Comparison of ENCODE assay signal across 13 cellular contexts in the genomic region with DNA sequence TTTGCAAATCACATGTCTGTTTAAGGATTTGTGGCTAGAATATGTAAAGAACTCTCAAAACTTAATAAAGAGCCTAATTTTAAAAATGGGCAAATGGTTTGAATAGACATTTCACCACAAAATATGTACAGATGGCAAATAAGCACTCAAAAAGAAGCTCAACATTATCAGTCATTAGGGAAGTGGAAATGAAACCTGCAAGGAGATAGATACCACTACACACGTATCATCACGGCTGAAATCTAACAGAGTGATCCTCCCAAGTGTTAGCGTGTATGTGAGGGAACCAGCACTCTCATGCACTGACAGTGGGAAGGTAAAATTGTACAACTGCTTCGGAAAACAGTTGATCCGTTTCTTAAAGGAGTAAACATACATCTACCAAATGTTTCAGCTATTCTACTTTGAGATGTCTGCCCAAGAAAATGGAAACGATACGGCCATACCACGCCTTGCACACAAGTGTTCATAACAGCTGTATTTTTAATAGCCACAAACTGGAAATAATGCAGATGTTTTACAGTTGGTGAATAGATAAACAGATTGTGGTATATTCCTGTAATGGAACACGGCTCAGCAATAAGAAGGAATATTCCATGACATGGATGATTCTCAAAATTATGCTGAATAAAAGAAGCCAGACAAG. TPM values are rescaled to one million over a fixed set of nuclear protein-coding genes. Genes with fewer than 3 reads are reported as not detected.
A peak's percentile ranks its signal among the peaks of the same experiment; 100 is the strongest.
DNase-seq lines count a peak whose midpoint lies in the region; ATAC-seq and TF ChIP-seq lines count a peak whose summit lies in the region.
"Had no signal": no experiment of that assay in that cellular context is flagged by ENCODE, and none has a peak within 500 bp of the region (broad histone marks: within the 10 kb centered on the region; RNA-seq: fewer than 3 reads in every experiment).

No MANE protein-coding gene starts in this region.

- H3K9me3 ChIP-seq in osteoblast (ENCODE audit: low read depth, low read length): no peaks in the 10 kb centered on the region
- no peaks in the 10 kb centered on the region for H3K9me3 ChIP-seq in vagina

- no peaks in the 10 kb centered on the region for H4K20me1 ChIP-seq in osteoblast (ENCODE audit: insufficient read depth, low read length)

- peak; percentile 9 for DNase-seq in OCI-M1 (lab: John Stamatoyannopoulos, UW)
- DNase-seq in osteoblast (ENCODE audit: insufficient read length, low spot score, missing footprints): no peak
- DNase-seq in hepatic stellate cell (ENCODE audit: low spot score): no peak
- DNase-seq in vagina (ENCODE audit: extremely low spot score in 2 of 2): no peak
- DNase-seq in NCI-H1930 (lab: John Stamatoyannopoulos, UW): no peak
- DNase-seq: activated naive CD4-positive, alpha-beta T cell treated with anti-CD3 and anti-CD28 coated beads, Interleukin-2, amount 10 ng/mL, durations not matched to agents 7 days and 5 days; NCI-H526 treated with DMSO at 0.1 percent for 48 hours; stimulated activated CD4-positive, alpha-beta T cell treated with anti-CD3 and anti-CD28 coated beads, Interleukin-2, amount 100 ng/mL, for 24 hours; WERI-Rb-1 had no signal

- peaks cover 11% of the 10 kb centered on the region for H3K27me3 ChIP-seq in osteoblast (ENCODE audit: insufficient read depth, low read length)
- H3K27me3 ChIP-seq in vagina: no peaks in the 10 kb centered on the region

- intact Hi-C loops in vagina (cut with DNase I): no loop called here

- H3K79me2 ChIP-seq in osteoblast (ENCODE audit: insufficient read depth, low read length): no peaks in the 10 kb centered on the region

- no peak overlapping the region for H2AFZ ChIP-seq in osteoblast (ENCODE audit: low read length)

- H3K4me3 ChIP-seq in osteoblast (ENCODE audit: insufficient read depth, low read length): no peak overlapping the region
- no peak overlapping the region for H3K4me3 ChIP-seq in vagina

- no peak overlapping the region for H3K4me2 ChIP-seq in osteoblast (ENCODE audit: insufficient read depth, low read length)

- no peak for TF ChIP-seq POLR2A in vagina (IDR thresholded peaks at IDR 0.05)

- no peaks in the 10 kb centered on the region for H3K4me1 ChIP-seq in osteoblast (ENCODE audit: insufficient read depth, low read length)
- H3K4me1 ChIP-seq in vagina: no peaks in the 10 kb centered on the region

- ATAC-seq in GM18519 (IDR thresholded peaks at IDR 0.05; ENCODE audit: low FRiP score, unreplicated experiment): peak; percentile 100
- ATAC-seq in GM21526 (IDR thresholded peaks at IDR 0.05; ENCODE audit: low FRiP score, unreplicated experiment): peak; percentile 99
- peak; percentile 100 for ATAC-seq in HG03103 (IDR thresholded peaks at IDR 0.05; ENCODE audit: low read depth, unreplicated experiment)

- H3K36me3 ChIP-seq in osteoblast (ENCODE audit: insufficient read depth, low read length): no peaks in the 10 kb centered on the region
- no peaks in the 10 kb centered on the region for H3K36me3 ChIP-seq in vagina
- H3K36me3 ChIP-seq: WERI-Rb-1 had no signal

- H3K27ac ChIP-seq in osteoblast (ENCODE audit: low read depth, low read length) (no peak overlapping the region), vagina (no peak overlapping the region)
- H3K27ac ChIP-seq: C4-2B, WERI-Rb-1 had no signal

- no peak for TF ChIP-seq CTCF in osteoblast (IDR thresholded peaks at IDR 0.05; ENCODE audit: extremely low read depth, low read depth, low read length)
- TF ChIP-seq CTCF in vagina (IDR thresholded peaks at IDR 0.05): no peak

RNA-seq across cellular contexts. Expression of a gene that starts 14.5 kb away (rescaled TPM):
- 27.5 and 34.8 TPM in 2 replicates for total RNA-seq in osteoblast
- total RNA-seq in vagina: 57.5 TPM
